In genomic region chr6:53070808-53071207, GRCh38 we compare ENCODE assay signal across 10 cellular contexts. TPM values are rescaled to one million over a fixed set of nuclear protein-coding genes. Genes with fewer than 3 reads are reported as not detected.
DNase-seq lines count a peak whose midpoint lies in the region; ATAC-seq and TF ChIP-seq lines count a peak whose summit lies in the region.
"Had no signal": no experiment of that assay in that cellular context is flagged by ENCODE, and none has a peak within 500 bp of the region (broad histone marks: within the 10 kb centered on the region; RNA-seq: fewer than 3 reads in every experiment).

No MANE protein-coding gene starts in this region.

- CTCF ChIA-PET in activated CD4-positive, alpha-beta memory T cell treated with anti-CD3 and anti-CD28 coated beads for 36 hours (lab: Charles Lee) = interaction anchor here (0.7 to 1.2 kb wide), 3 partner anchors 18 to 655 kb away, joined by 3 to 5 read pairs (median 3); no protein-coding TSS in a partner anchor
- CTCF ChIA-PET in activated CD4-positive, alpha-beta memory T cell treated with anti-CD3 and anti-CD28 coated beads, Interleukin-2, amount 10 ng/mL, durations not matched to agents 7 days and 5 days (lab: Charles Lee) = no interaction called here

- H3K79me2 ChIP-seq in neural progenitor cell (ENCODE audit: low read depth) = peaks cover 20% of the 10 kb centered on the region

- DNase-seq in activated CD4-positive, alpha-beta memory T cell treated with anti-CD3 and anti-CD28 coated beads for 36 hours = peak; percentile 31
- DNase-seq in activated CD4-positive, alpha-beta memory T cell treated with anti-CD3 and anti-CD28 coated beads, Interleukin-2, amount 10 ng/mL, durations not matched to agents 7 days and 5 days = no peak
- DNase-seq in neural progenitor cell (ENCODE audit: low spot score) = no peak
- no peak for DNase-seq in left cardiac atrium
- DNase-seq in medulla oblongata (ENCODE audit: extremely low spot score) = no peak
- DNase-seq in NK-92 (lab: John Stamatoyannopoulos, UW; ENCODE audit: unreplicated experiment) = no peak
- DNase-seq: lower lobe of right lung, uterus had no signal

- peaks cover 12% of the 10 kb centered on the region for H4K20me1 ChIP-seq in neural progenitor cell (ENCODE audit: low read depth)

- H3K36me3 Mint-ChIP-seq in activated CD4-positive, alpha-beta memory T cell treated with anti-CD3 and anti-CD28 coated beads for 36 hours = peaks cover 26% of the 10 kb centered on the region
- H3K36me3 Mint-ChIP-seq in activated CD4-positive, alpha-beta memory T cell treated with anti-CD3 and anti-CD28 coated beads, Interleukin-2, amount 10 ng/mL, durations not matched to agents 7 days and 5 days (ENCODE audit: low read depth) = peaks cover 32% of the 10 kb centered on the region
- peaks cover 14% of the 10 kb centered on the region for H3K36me3 Mint-ChIP-seq in neural progenitor cell

- peak; percentile 5 for TF ChIP-seq CTCF in neural progenitor cell (IDR thresholded peaks at IDR 0.05)

- no peaks in the 10 kb centered on the region for H3K9me3 ChIP-seq in neural progenitor cell (ENCODE audit: low read depth)
- H3K9me3 ChIP-seq: lower lobe of right lung, uterus had no signal

- H3K27ac Mint-ChIP-seq in activated CD4-positive, alpha-beta memory T cell treated with anti-CD3 and anti-CD28 coated beads for 36 hours = peak overlapping the region; percentile 30
- H3K27ac Mint-ChIP-seq in activated CD4-positive, alpha-beta memory T cell treated with anti-CD3 and anti-CD28 coated beads, Interleukin-2, amount 10 ng/mL, durations not matched to agents 7 days and 5 days = no peak overlapping the region
- H3K27ac Mint-ChIP-seq in neural progenitor cell = no peak overlapping the region

- H3K27me3 ChIP-seq in neural progenitor cell = no peaks in the 10 kb centered on the region
- H3K27me3 ChIP-seq: uterus had no signal

- no peaks in the 10 kb centered on the region for H3K9me3 Mint-ChIP-seq in activated CD4-positive, alpha-beta memory T cell treated with anti-CD3 and anti-CD28 coated beads for 36 hours
- H3K9me3 Mint-ChIP-seq in activated CD4-positive, alpha-beta memory T cell treated with anti-CD3 and anti-CD28 coated beads, Interleukin-2, amount 10 ng/mL, durations not matched to agents 7 days and 5 days = no peaks in the 10 kb centered on the region
- no peaks in the 10 kb centered on the region for H3K9me3 Mint-ChIP-seq in neural progenitor cell

- no peaks in the 10 kb centered on the region for H3F3A ChIP-seq in neural progenitor cell (ENCODE audit: low read depth)

- no peak overlapping the region for H3K9ac ChIP-seq in neural progenitor cell

- H3K27ac ChIP-seq in neural progenitor cell = no peak overlapping the region
- H3K27ac ChIP-seq: lower lobe of right lung, uterus had no signal

- peak; percentile 78 for ATAC-seq in GM21717 (IDR thresholded peaks at IDR 0.05; ENCODE audit: unreplicated experiment)
- ATAC-seq in HG03558 (IDR thresholded peaks at IDR 0.05; ENCODE audit: extremely low read depth, unreplicated experiment) = peak; percentile 80
- ATAC-seq in left cardiac atrium = no peak
- ATAC-seq: lower lobe of right lung had no signal

- H3K4me3 Mint-ChIP-seq in activated CD4-positive, alpha-beta memory T cell treated with anti-CD3 and anti-CD28 coated beads for 36 hours = no peak overlapping the region
- H3K4me3 Mint-ChIP-seq in activated CD4-positive, alpha-beta memory T cell treated with anti-CD3 and anti-CD28 coated beads, Interleukin-2, amount 10 ng/mL, durations not matched to agents 7 days and 5 days = no peak overlapping the region
- H3K4me3 Mint-ChIP-seq in neural progenitor cell = no peak overlapping the region

- no peaks in the 10 kb centered on the region for H3K36me3 ChIP-seq in neural progenitor cell
- H3K36me3 ChIP-seq: uterus had no signal

- no peak overlapping the region for H3K4me2 ChIP-seq in neural progenitor cell

- POLR2A ChIA-PET in activated CD4-positive, alpha-beta memory T cell treated with anti-CD3 and anti-CD28 coated beads for 36 hours (lab: Charles Lee) = no interaction called here
- POLR2A ChIA-PET in activated CD4-positive, alpha-beta memory T cell treated with anti-CD3 and anti-CD28 coated beads, Interleukin-2, amount 10 ng/mL, durations not matched to agents 7 days and 5 days (lab: Charles Lee) = no interaction called here

- no peak overlapping the region for H2AFZ ChIP-seq in neural progenitor cell (replicated peaks)

- peaks cover 8% of the 10 kb centered on the region for H3K4me1 ChIP-seq in neural progenitor cell

- peaks cover 41% of the 10 kb centered on the region for H3K4me1 Mint-ChIP-seq in activated CD4-positive, alpha-beta memory T cell treated with anti-CD3 and anti-CD28 coated beads for 36 hours (ENCODE audit: low read depth)
- H3K4me1 Mint-ChIP-seq in activated CD4-positive, alpha-beta memory T cell treated with anti-CD3 and anti-CD28 coated beads, Interleukin-2, amount 10 ng/mL, durations not matched to agents 7 days and 5 days = peaks cover 36% of the 10 kb centered on the region
- H3K4me1 Mint-ChIP-seq in neural progenitor cell = peaks cover 9% of the 10 kb centered on the region

- intact Hi-C loops in activated CD4-positive, alpha-beta memory T cell treated with anti-CD3 and anti-CD28 coated beads for 36 hours (cut with micrococcal nuclease) = no loop called here
- intact Hi-C loops in left cardiac atrium (cut with DNase I) = no loop called here

- H3K4me3 ChIP-seq in neural progenitor cell = no peak overlapping the region
- H3K4me3 ChIP-seq: lower lobe of right lung, uterus had no signal

- no peaks in the 10 kb centered on the region for H3K27me3 Mint-ChIP-seq in activated CD4-positive, alpha-beta memory T cell treated with anti-CD3 and anti-CD28 coated beads for 36 hours
- no peaks in the 10 kb centered on the region for H3K27me3 Mint-ChIP-seq in activated CD4-positive, alpha-beta memory T cell treated with anti-CD3 and anti-CD28 coated beads, Interleukin-2, amount 10 ng/mL, durations not matched to agents 7 days and 5 days
- H3K27me3 Mint-ChIP-seq in neural progenitor cell (ENCODE audit: insufficient read depth, low read depth) = no peaks in the 10 kb centered on the region

RNA-seq across cellular contexts. Expression of gene FBXO9, which starts 5.6 kb away (rescaled TPM):
- total RNA-seq in activated CD4-positive, alpha-beta memory T cell treated with anti-CD3 and anti-CD28 coated beads for 36 hours = 10 to 100 TPM; 54.1 to 55.6 TPM
- 10 to 100 TPM; 72.2 to 74.1 TPM for total RNA-seq in activated CD4-positive, alpha-beta memory T cell treated with anti-CD3 and anti-CD28 coated beads, Interleukin-2, amount 10 ng/mL, durations not matched to agents 7 days and 5 days
- total RNA-seq in neural progenitor cell (ENCODE audit: low replicate concordance) (26.7 and 50.8 TPM in 2 replicates), left cardiac atrium (10 to 100 TPM; 67.7 to 91.8 TPM)

RNA-seq across cellular contexts. Expression of gene CILK1, which starts 9.2 kb away (rescaled TPM):
- total RNA-seq in activated CD4-positive, alpha-beta memory T cell treated with anti-CD3 and anti-CD28 coated beads for 36 hours = 1 to 10 TPM; 7.2 to 7.3 TPM
- 10 to 100 TPM in 1 of 2 experiments, 1 to 10 TPM in 1; 9.9 to 10.5 TPM for total RNA-seq in activated CD4-positive, alpha-beta memory T cell treated with anti-CD3 and anti-CD28 coated beads, Interleukin-2, amount 10 ng/mL, durations not matched to agents 7 days and 5 days
- 11.5 and 17.5 TPM in 2 replicates for total RNA-seq in neural progenitor cell (ENCODE audit: low replicate concordance)
- total RNA-seq in left cardiac atrium = 1 to 10 TPM; 5.3 to 8.2 TPM

Comparison
In these comparisons a context has a peak if more than half of its experiments do, and no peak if none do; other contexts are left out.
1. ATAC-seq: peak in GM21717 (single experiment) and HG03558 (single experiment); none in left cardiac atrium (0 of 2).